8 cellular contexts compared by ENCODE assay signal in genomic region chr9:38621434-38622082, GRCh38. TPM values are rescaled to one million over a fixed set of nuclear protein-coding genes. Genes with fewer than 3 reads are reported as not detected.
A peak's percentile ranks its signal among the peaks of the same experiment; 100 is the strongest.
DNase-seq lines count a peak whose midpoint lies in the region; ATAC-seq and TF ChIP-seq lines count a peak whose summit lies in the region.

No MANE protein-coding gene starts in this region.

- H3K9me3 ChIP-seq in esophagus squamous epithelium = peaks cover 0 to 7% (median 4%) of the 10 kb centered on the region in 3 donors
- no peaks in the 10 kb centered on the region for H3K9me3 ChIP-seq in osteoblast (ENCODE audit: low read depth, low read length)

- H3K4me2 ChIP-seq in osteoblast (ENCODE audit: insufficient read depth, low read length) = no peak overlapping the region

- H3K9me3 Mint-ChIP-seq in activated CD8-positive, alpha-beta memory T cell treated with anti-CD3 and anti-CD28 coated beads, Interleukin-2, amount 10 ng/mL, durations not matched to agents 7 days and 5 days (ENCODE audit: low read depth) = peaks cover 4% of the 10 kb centered on the region

- H3K36me3 ChIP-seq in esophagus squamous epithelium (no peaks in the 10 kb centered on the region), osteoblast (ENCODE audit: insufficient read depth, low read length) (no peaks in the 10 kb centered on the region)

- peaks cover 0 to 72% (median 8%) of the 10 kb centered on the region in 4 donors for H3K27me3 ChIP-seq in esophagus squamous epithelium
- H3K27me3 ChIP-seq in osteoblast (ENCODE audit: insufficient read depth, low read length) = peaks cover 49% of the 10 kb centered on the region

- no peak for TF ChIP-seq CTCF in esophagus squamous epithelium (IDR thresholded peaks at IDR 0.05)
- TF ChIP-seq CTCF in osteoblast (IDR thresholded peaks at IDR 0.05; ENCODE audit: extremely low read depth, low read depth, low read length) = no peak

- no CpG with 5 or more reads among the region's 50 CpGs for WGBS in esophagus squamous epithelium, 2 donors

- H3K4me1 ChIP-seq in esophagus squamous epithelium (peaks cover 24 to 34% (median 26%) of the 10 kb centered on the region in 3 donors), osteoblast (ENCODE audit: insufficient read depth, low read length) (no peaks in the 10 kb centered on the region)

- TF ChIP-seq POLR2A in esophagus squamous epithelium (IDR thresholded peaks at IDR 0.05) = no peak

- no peak overlapping the region for H3K27ac Mint-ChIP-seq in activated CD8-positive, alpha-beta memory T cell treated with anti-CD3 and anti-CD28 coated beads, Interleukin-2, amount 10 ng/mL, durations not matched to agents 7 days and 5 days

- intact Hi-C loops in esophagus squamous epithelium (cut with DNase I) = no loop called here

- H4K20me1 ChIP-seq in osteoblast (ENCODE audit: insufficient read depth, low read length) = no peaks in the 10 kb centered on the region

- peak; percentile 52 for ATAC-seq in activated CD8-positive, alpha-beta memory T cell treated with anti-CD3 and anti-CD28 coated beads, Interleukin-2, amount 10 ng/mL, durations not matched to agents 7 days and 5 days

- H3K27me3 Mint-ChIP-seq in activated CD8-positive, alpha-beta memory T cell treated with anti-CD3 and anti-CD28 coated beads, Interleukin-2, amount 10 ng/mL, durations not matched to agents 7 days and 5 days = peaks cover 53% of the 10 kb centered on the region

- peak overlapping the region; percentile 39 to 70 (median 60) for H3K4me3 ChIP-seq in esophagus squamous epithelium
- no peak overlapping the region for H3K4me3 ChIP-seq in osteoblast (ENCODE audit: insufficient read depth, low read length)

- no peak overlapping the region for H2AFZ ChIP-seq in osteoblast (ENCODE audit: low read length)

- DNase-seq in NCI-H2107 (lab: John Stamatoyannopoulos, UW) (peak; percentile 4), NCI-H2107 treated with DMSO at 0.1 percent for 48 hours (lab: John Stamatoyannopoulos, UW; ENCODE audit: unreplicated experiment) (no peak), NCI-H1092 (lab: John Stamatoyannopoulos, UW) (peak; percentile 65), esophagus squamous epithelium (lab: John Stamatoyannopoulos, UW) (no peak), osteoblast (ENCODE audit: insufficient read length, low spot score, missing footprints) (peak; percentile 36), HUDEP-2 (lab: John Stamatoyannopoulos, UW; ENCODE audit: unreplicated experiment in 76 of 76) (no peak), AG20443 (ENCODE audit: low spot score) (no peak)
- DNase-seq in activated CD8-positive, alpha-beta memory T cell treated with anti-CD3 and anti-CD28 coated beads, Interleukin-2, amount 10 ng/mL, durations not matched to agents 7 days and 5 days = peak; percentile 48

- peak overlapping the region; percentile 58 for H3K4me3 Mint-ChIP-seq in activated CD8-positive, alpha-beta memory T cell treated with anti-CD3 and anti-CD28 coated beads, Interleukin-2, amount 10 ng/mL, durations not matched to agents 7 days and 5 days

- CTCF ChIA-PET in activated CD8-positive, alpha-beta memory T cell treated with anti-CD3 and anti-CD28 coated beads, Interleukin-2, amount 10 ng/mL, durations not matched to agents 7 days and 5 days (lab: Charles Lee) = interaction anchor here (0.9 to 1.5 kb wide), 3 partner anchors 53 to 86 kb away, joined by 3 read pairs; no protein-coding TSS in a partner anchor

- H3K79me2 ChIP-seq in osteoblast (ENCODE audit: insufficient read depth, low read length) = no peaks in the 10 kb centered on the region

- H3K27ac ChIP-seq in esophagus squamous epithelium = no peak overlapping the region
- H3K27ac ChIP-seq in osteoblast (ENCODE audit: low read depth, low read length) = no peak overlapping the region

- peaks cover 11% of the 10 kb centered on the region for H3K4me1 Mint-ChIP-seq in activated CD8-positive, alpha-beta memory T cell treated with anti-CD3 and anti-CD28 coated beads, Interleukin-2, amount 10 ng/mL, durations not matched to agents 7 days and 5 days

- peaks cover 11% of the 10 kb centered on the region for H3K36me3 Mint-ChIP-seq in activated CD8-positive, alpha-beta memory T cell treated with anti-CD3 and anti-CD28 coated beads, Interleukin-2, amount 10 ng/mL, durations not matched to agents 7 days and 5 days

RNA-seq across cellular contexts. Expression of gene ANKRD18A, which starts 1.2 kb away (rescaled TPM):
- total RNA-seq in activated CD8-positive, alpha-beta memory T cell treated with anti-CD3 and anti-CD28 coated beads, Interleukin-2, amount 10 ng/mL, durations not matched to agents 7 days and 5 days = 1 to 10 TPM in 1 of 2 experiments, under 1 TPM in 1; 0.19 to 1.5 TPM
- total RNA-seq in esophagus squamous epithelium = 1 to 10 TPM in 2 of 4 donors, under 1 TPM in 2; 0.29 to 1.9 (median 1.0) TPM
- total RNA-seq in osteoblast = under 0.01 TPM in 1 of 2 replicates, not detected in the other

Comparison
In these comparisons a context has a peak if more than half of its experiments do, and no peak if none do; other contexts are left out.
1. DNase-seq: peak in NCI-H2107 (single experiment), NCI-H1092 (single experiment), activated CD8-positive, alpha-beta memory T cell treated with anti-CD3 and anti-CD28 coated beads, Interleukin-2, amount 10 ng/mL, durations not matched to agents 7 days and 5 days (single experiment) and osteoblast (single experiment); none in NCI-H2107 treated with DMSO at 0.1 percent for 48 hours (single experiment), esophagus squamous epithelium (single experiment), HUDEP-2 (0 of 76) and AG20443 (single experiment).